ENCODE assay signal across 1 cellular context in genomic region chr1:220733090-220733569, GRCh38.
TF ChIP-seq lines count a peak whose summit lies in the region.

No MANE protein-coding gene starts in this region.

TF ChIP-seq in H1, 55 proteins besides CTCF, POLR2A, EP300 and RAD21:
- TF ChIP-seq TEAD4 (IDR thresholded peaks at IDR 0.05; ENCODE audit: low read depth, low read length) (peak; percentile 42; the same call in 1 of the 2 replicates), TAF1 (IDR thresholded peaks at IDR 0.05; ENCODE audit: low read depth, low read length) (no peak), JUND (IDR thresholded peaks at IDR 0.05; ENCODE audit: low read length) (peak; percentile 51; the same call in 1 of the 2 replicates), TBP (IDR thresholded peaks at IDR 0.05; ENCODE audit: low read depth, low read length) (peak; percentile 39; the same call in 1 of the 2 replicates), SP1 (IDR thresholded peaks at IDR 0.05; ENCODE audit: low read depth, low read length) (0 out of 2 replicates have a peak, but pooled peaks have one; percentile 38), KDM4A (IDR thresholded peaks at IDR 0.05; ENCODE audit: low read depth, low read length, severe bottlenecking) (no peak), TAF7 (optimal IDR thresholded peaks at IDR 0.05; ENCODE audit: borderline replicate concordance, low read depth, low read length) (peak; percentile 72)
